ENCODE assay signal across 11 cellular contexts in genomic region chr7:47537716-47538640, GRCh38. TPM values are rescaled to one million over a fixed set of nuclear protein-coding genes. Genes with fewer than 3 reads are reported as not detected.
DNase-seq lines count a peak whose midpoint lies in the region; ATAC-seq and TF ChIP-seq lines count a peak whose summit lies in the region.
"Had no signal": no experiment of that assay in that cellular context is flagged by ENCODE, and none has a peak within 500 bp of the region (broad histone marks: within the 10 kb centered on the region; RNA-seq: fewer than 3 reads in every experiment).

No MANE protein-coding gene starts in this region.

- no peaks in the 10 kb centered on the region for H3K9me3 Mint-ChIP-seq in Caco-2 (ENCODE audit: unreplicated experiment)
- H3K9me3 Mint-ChIP-seq: stimulated activated naive CD8-positive, alpha-beta T cell treated with anti-CD3 and anti-CD28 coated beads, Interleukin-15, Interleukin-2, amounts not matched to agents 100 ng/mL and 50 ng/mL, for 24 hours had no signal

- ATAC-seq in HG02623 (IDR thresholded peaks at IDR 0.05; ENCODE audit: unreplicated experiment): no peak
- no peak for ATAC-seq in HG03175 (IDR thresholded peaks at IDR 0.05; ENCODE audit: unreplicated experiment)

- no TSS peak for BruUV-seq in Caco-2 (replicated peaks; lab: Mats Ljungman, UMichigan)

- H3K4me1 Mint-ChIP-seq in Caco-2 (ENCODE audit: low read depth, unreplicated experiment): peaks cover 57% of the 10 kb centered on the region

- H3K4me1 ChIP-seq in Caco-2: peaks cover 84% of the 10 kb centered on the region

- no peaks in the 10 kb centered on the region for H3K9me3 ChIP-seq in Caco-2

- no peaks in the 10 kb centered on the region; the same call in 1 of the 2 replicates for H3K36me3 ChIP-seq in Caco-2 (ENCODE audit: control insufficient read depth, insufficient read depth, low read length)
- H3K36me3 ChIP-seq in kidney epithelial cell (ENCODE audit: control insufficient read depth, insufficient read depth, low read length): no peaks in the 10 kb centered on the region

- H3K36me3 Mint-ChIP-seq in Caco-2 (ENCODE audit: insufficient read depth, unreplicated experiment): peaks cover 84% of the 10 kb centered on the region

- peak overlapping the region; percentile 41 for H3K4me3 Mint-ChIP-seq in Caco-2 (ENCODE audit: unreplicated experiment)
- H3K4me3 Mint-ChIP-seq: stimulated activated naive CD8-positive, alpha-beta T cell treated with anti-CD3 and anti-CD28 coated beads, Interleukin-15, Interleukin-2, amounts not matched to agents 100 ng/mL and 50 ng/mL, for 24 hours had no signal

- POLR2A ChIA-PET in Caco-2 (lab: Charles Lee): no interaction called here

- DNase-seq in Caco-2: no peak
- no peak for DNase-seq in astrocyte of the cerebellum (ENCODE audit: low read depth)
- DNase-seq in kidney epithelial cell (ENCODE audit: low read depth): no peak
- DNase-seq in skeletal muscle cell (ENCODE audit: low read depth): no peak
- DNase-seq in NCI-H82 (lab: John Stamatoyannopoulos, UW): no peak
- DNase-seq in ecto neural progenitor cell (ENCODE audit: low spot score): no peak
- DNase-seq: NCI-H2081, SHP77 treated with DMSO at 0.1 percent for 48 hours had no signal

- no peaks in the 10 kb centered on the region for H3K27me3 Mint-ChIP-seq in Caco-2 (ENCODE audit: insufficient read depth, unreplicated experiment)

- TF ChIP-seq CTCF in Caco-2 (IDR thresholded peaks at IDR 0.05; ENCODE audit: insufficient read depth in 1 of 2, low read depth in 1 of 2, low read length in 1 of 2, severe bottlenecking in 1 of 2, unreplicated experiment in 1 of 2): no peak
- TF ChIP-seq CTCF in astrocyte of the cerebellum (IDR thresholded peaks at IDR 0.05; ENCODE audit: low read depth, low read length, missing control alignments): no peak
- TF ChIP-seq CTCF in kidney epithelial cell (IDR thresholded peaks at IDR 0.05; ENCODE audit: insufficient read depth, low read length, poor library complexity, severe bottlenecking): no peak

- H3K4me3 ChIP-seq in Caco-2 (ENCODE audit: low read depth, low read length) (no peak overlapping the region), astrocyte of the cerebellum (ENCODE audit: low read depth, low read length) (peak overlapping the region; percentile 42), kidney epithelial cell (ENCODE audit: low read depth, low read length) (peak overlapping the region; percentile 54), skeletal muscle cell (ENCODE audit: low read depth, low read length) (peak overlapping the region; percentile 46)

- intact Hi-C loops in Caco-2 (cut with micrococcal nuclease; ENCODE audit: unreplicated experiment): loop anchor here (5.0 kb wide), 1 partner anchor 279 kb away; no protein-coding TSS in a partner anchor

- in situ Hi-C loops in astrocyte of the cerebellum (cut with HindIII; ENCODE audit: low sequenced_read_pairs): no loop called here

- H3K27me3 ChIP-seq in Caco-2 (replicated peaks; ENCODE audit: control insufficient read depth, insufficient read depth, low read length): no peaks in the 10 kb centered on the region
- H3K27me3 ChIP-seq in kidney epithelial cell (ENCODE audit: control insufficient read depth, insufficient read depth, low read length): no peaks in the 10 kb centered on the region

- peak overlapping the region; percentile 61 for H3K27ac Mint-ChIP-seq in Caco-2 (ENCODE audit: unreplicated experiment)
- H3K27ac Mint-ChIP-seq: stimulated activated naive CD8-positive, alpha-beta T cell treated with anti-CD3 and anti-CD28 coated beads, Interleukin-15, Interleukin-2, amounts not matched to agents 100 ng/mL and 50 ng/mL, for 24 hours had no signal

- CTCF ChIA-PET in Caco-2 (lab: Charles Lee): no interaction called here

RNA-seq across cellular contexts. Expression of gene TNS3, which starts 43.9 kb away (rescaled TPM):
- total RNA-seq in Caco-2 (2022) (252 and 263 TPM in 2 replicates), kidney epithelial cell (41.2 and 57.0 TPM in 2 replicates)
